ENCODE assay signal across 19 cellular contexts in the genomic region with DNA sequence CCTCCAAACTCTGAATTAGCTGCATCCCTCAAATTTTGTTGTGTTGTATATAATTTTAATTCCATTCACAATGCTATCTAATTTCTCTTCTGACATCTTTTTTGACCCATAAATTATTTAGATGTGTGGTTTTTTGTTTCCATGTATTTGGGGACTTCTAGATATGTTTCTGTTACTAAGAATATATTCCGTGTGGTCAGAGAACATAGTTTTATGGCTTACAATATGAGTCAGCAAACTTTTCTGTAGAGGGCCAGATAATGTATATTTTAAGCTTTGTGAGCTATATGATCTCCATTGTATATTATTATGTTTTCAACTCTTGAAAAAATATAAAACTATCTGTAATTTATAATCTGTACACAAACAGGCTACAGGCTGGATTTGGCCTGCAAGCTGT. TPM values are rescaled to one million over a fixed set of nuclear protein-coding genes. Genes with fewer than 3 reads are reported as not detected.
"Had no signal": no experiment of that assay in that cellular context is flagged by ENCODE, and none has a peak within 500 bp of the region (broad histone marks: within the 10 kb centered on the region; RNA-seq: fewer than 3 reads in every experiment).

No MANE protein-coding gene starts in this region.

- H3K4me3 ChIP-seq: SJCRH30 had no signal

- H3K27me3 ChIP-seq: SJCRH30 had no signal

- ATAC-seq: Panc1, PC-3, Right ventricle myocardium inferior, SK-N-SH treated with all-trans-retinoic acid at 6 μM for 48 hours had no signal

- H3K4me1 ChIP-seq: SJCRH30 had no signal

- DNase-seq: KBM-7, NCI-H1092 treated with DMSO at 0.1 percent for 48 hours, NCI-H1436, NCI-H187, NCI-H2029, NCI-H2081 treated with DMSO at 0.1 percent for 48 hours, NCI-H2171, NCI-H226, NCI-H446, NCI-H510A, NCI-H526, NCI-H82, PC-3, SHP77 treated with DMSO at 0.1 percent for 48 hours, SJCRH30 had no signal

- H3K27ac ChIP-seq: SJCRH30 had no signal

RNA-seq across cellular contexts. Expression of gene MVB12B, which starts 33.4 kb away (rescaled TPM):
- total RNA-seq: HT-29 had no signal
